ENCODE assay signal across 8 cellular contexts in genomic region chr14:22570132-22570949, GRCh38. TPM values are rescaled to one million over a fixed set of nuclear protein-coding genes. Genes with fewer than 3 reads are reported as not detected.
A peak's percentile ranks its signal among the peaks of the same experiment; 100 is the strongest.
DNase-seq lines count a peak whose midpoint lies in the region; ATAC-seq, FAIRE-seq and TF ChIP-seq lines count a peak whose summit lies in the region.

No MANE protein-coding gene starts in this region.

- intact Hi-C loops in Right ventricle myocardium superior (cut with DNase I): loop anchor here (5.0 kb wide), 1 partner anchor 82 kb away; no protein-coding TSS in a partner anchor
- intact Hi-C loops in posterior cingulate gyrus (cut with DNase I): loop anchor here (1.0 kb wide), 1 partner anchor 283 kb away; no protein-coding TSS in a partner anchor

- H3K9me3 Mint-ChIP-seq in activated naive CD4-positive, alpha-beta T cell treated with anti-CD3 and anti-CD28 coated beads, Interleukin-2, amount 50 U/mL, for 72 hours: no peaks in the 10 kb centered on the region

- peak overlapping the region; percentile 97 to 99 for H3K27ac Mint-ChIP-seq in activated naive CD4-positive, alpha-beta T cell treated with anti-CD3 and anti-CD28 coated beads, Interleukin-2, amount 50 U/mL, for 72 hours

- DNase-seq in GM12891 (ENCODE audit: insufficient read length, low spot score) (peak; percentile 47), NCI-H1092 (lab: John Stamatoyannopoulos, UW) (peak; percentile 64), SK-N-MC (ENCODE audit: low read depth, low spot score) (peak; percentile 79), Right ventricle myocardium superior (no peak), posterior cingulate gyrus (peak in 6 of 10 donors; percentile 40 to 81 (median 66)), 8988T (no peak)
- peak; percentile 78 to 83 for DNase-seq in activated naive CD4-positive, alpha-beta T cell treated with anti-CD3 and anti-CD28 coated beads, Interleukin-2, amount 50 U/mL, for 72 hours (ENCODE audit: low spot score in 2 of 2)

- no peak overlapping the region for H3K9ac ChIP-seq in SK-N-MC (ENCODE audit: insufficient read length)

- peaks cover 25 to 46% of the 10 kb centered on the region in 2 donors for H3K36me3 Mint-ChIP-seq in activated naive CD4-positive, alpha-beta T cell treated with anti-CD3 and anti-CD28 coated beads, Interleukin-2, amount 50 U/mL, for 72 hours

- no peak for TF ChIP-seq POLR2A in GM12891 (IDR thresholded peaks at IDR 0.05; ENCODE audit: low read depth, low read length)

- peak overlapping the region; percentile 82 for H3K27ac ChIP-seq in SK-N-MC

- peaks cover 89% of the 10 kb centered on the region for H3K36me3 ChIP-seq in SK-N-MC (ENCODE audit: insufficient read depth, low read length)

- H3K9me3 ChIP-seq in SK-N-MC (ENCODE audit: low read depth, low read length): no peaks in the 10 kb centered on the region

- no peak overlapping the region for H3K4me3 ChIP-seq in SK-N-MC

- ATAC-seq in HG02763 (IDR thresholded peaks at IDR 0.05; ENCODE audit: unreplicated experiment) (peak; percentile 61), Right ventricle myocardium superior (ENCODE audit: poor library complexity) (peak; percentile 86)
- ATAC-seq in activated naive CD4-positive, alpha-beta T cell treated with anti-CD3 and anti-CD28 coated beads, Interleukin-2, amount 50 U/mL, for 72 hours: peak; percentile 82 to 89

- FAIRE-seq in GM12891 (lab: Jason Lieb, UNC): peak; percentile 97

TF ChIP-seq in GM12891, 5 proteins besides CTCF, POLR2A, EP300 and RAD21:
- no peak for TF ChIP-seq POLR2AphosphoS5 (IDR thresholded peaks at IDR 0.05; ENCODE audit: low read depth, low read length)
- TF ChIP-seq POU2F2 (IDR thresholded peaks at IDR 0.05; ENCODE audit: low read depth, low read length): peak; percentile 83; the same call in 1 of the 2 replicates
- no peak for TF ChIP-seq SPI1 (IDR thresholded peaks at IDR 0.05; ENCODE audit: low read depth, low read length)
- peak; percentile 48 for TF ChIP-seq PAX5 (IDR thresholded peaks at IDR 0.05; ENCODE audit: insufficient read depth, low read length, severe bottlenecking)
- TF ChIP-seq TAF1 (IDR thresholded peaks at IDR 0.05; ENCODE audit: low read depth, low read length): no peak
TF ChIP-seq in GM12891: peak in this region for 2.

RNA-seq across cellular contexts. Expression of gene DAD1, which starts 18.7 kb away (rescaled TPM):
- polyA plus RNA-seq in GM12891 (2012; ENCODE audit: low read depth, missing spikeins): 280 TPM
- total RNA-seq in activated naive CD4-positive, alpha-beta T cell treated with anti-CD3 and anti-CD28 coated beads, Interleukin-2, amount 50 U/mL, for 72 hours: 100 to 1,000 TPM; 218 to 240 TPM
- total RNA-seq in Right ventricle myocardium superior: 124 TPM

RNA-seq across cellular contexts. Expression of gene ABHD4, which starts 27.8 kb away (rescaled TPM):
- 7.3 TPM for polyA plus RNA-seq in GM12891 (2012; ENCODE audit: low read depth, missing spikeins)
- total RNA-seq in activated naive CD4-positive, alpha-beta T cell treated with anti-CD3 and anti-CD28 coated beads, Interleukin-2, amount 50 U/mL, for 72 hours: 10 to 100 TPM; 13.8 to 26.5 TPM
- 19.7 TPM for total RNA-seq in Right ventricle myocardium superior

Comparison
In these comparisons a context has a peak if more than half of its experiments do, and no peak if none do; other contexts are left out.
1. DNase-seq: peak in GM12891 (single experiment), NCI-H1092 (single experiment), SK-N-MC (single experiment), activated naive CD4-positive, alpha-beta T cell treated with anti-CD3 and anti-CD28 coated beads, Interleukin-2, amount 50 U/mL, for 72 hours (2 of 2) and posterior cingulate gyrus (6 of 10); none in Right ventricle myocardium superior (single experiment) and 8988T (single experiment).
2. Peak in every context shown above with its lines, with median percentiles within 50 percentile points of each other: ATAC-seq.